In the genomic region with DNA sequence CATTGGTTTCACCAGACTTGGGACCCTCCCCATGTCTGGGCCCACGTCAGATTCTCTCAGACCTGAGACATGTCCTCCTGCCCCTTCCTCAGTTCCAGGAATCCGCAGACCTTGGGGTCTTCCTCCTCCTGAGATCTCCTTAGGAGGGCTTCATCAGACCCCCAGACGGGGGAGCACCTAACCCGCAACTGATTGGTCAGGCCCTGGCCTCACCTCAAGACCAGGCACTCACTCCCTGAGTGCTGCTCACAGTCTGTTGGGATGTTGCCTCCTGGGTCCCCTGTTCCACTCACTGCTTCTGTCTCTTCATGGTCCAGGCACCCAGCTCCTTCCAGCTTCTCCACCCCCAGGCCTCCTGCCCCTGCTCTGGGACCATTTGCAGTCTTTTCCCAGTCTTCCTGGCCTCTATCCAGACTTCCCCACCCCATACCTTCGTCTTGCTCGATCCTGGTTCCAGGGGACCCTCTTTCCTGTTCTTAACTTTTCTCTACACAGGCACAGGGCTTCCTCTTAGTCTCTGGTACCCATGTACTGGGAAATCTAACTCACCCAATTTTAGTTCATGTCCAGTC, we compare ENCODE assay signal across 1 cellular context.
TF ChIP-seq lines count a peak whose summit lies in the region.

No MANE protein-coding gene starts in this region.

TF ChIP-seq in WTC11, 78 proteins besides CTCF, POLR2A, EP300 and RAD21 (continued from another document):
- TF ChIP-seq FOXP4 (CRISPR knock-in tag; IDR thresholded peaks at IDR 0.05) (no peak), ETV6 (CRISPR knock-in tag; IDR thresholded peaks at IDR 0.05) (no peak), EMX1 (CRISPR knock-in tag; IDR thresholded peaks at IDR 0.05) (no peak), ZNF219 (CRISPR knock-in tag; IDR thresholded peaks at IDR 0.05; ENCODE audit: borderline replicate concordance) (no peak), RELA (CRISPR knock-in tag; IDR thresholded peaks at IDR 0.05; ENCODE audit: borderline replicate concordance) (no peak), TCF7 (CRISPR knock-in tag; IDR thresholded peaks at IDR 0.05; ENCODE audit: low read depth) (no peak), TEAD4 (CRISPR knock-in tag; IDR thresholded peaks at IDR 0.05) (no peak), TEAD1 (CRISPR knock-in tag; IDR thresholded peaks at IDR 0.05) (no peak), IRF1 (CRISPR knock-in tag; IDR thresholded peaks at IDR 0.05) (no peak), NR2C2 (CRISPR knock-in tag; IDR thresholded peaks at IDR 0.05) (no peak), ZNF121 (CRISPR knock-in tag; IDR thresholded peaks at IDR 0.05) (no peak), ZNF396 (CRISPR knock-in tag; IDR thresholded peaks at IDR 0.05; ENCODE audit: borderline replicate concordance) (no peak)
- TF ChIP-seq, protein P1, sequence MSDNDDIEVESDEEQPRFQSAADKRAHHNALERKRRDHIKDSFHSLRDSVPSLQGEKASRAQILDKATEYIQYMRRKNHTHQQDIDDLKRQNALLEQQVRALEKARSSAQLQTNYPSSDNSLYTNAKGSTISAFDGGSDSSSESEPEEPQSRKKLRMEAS (CRISPR knock-in tag; IDR thresholded peaks at IDR 0.05) = no peak
TF ChIP-seq in WTC11: peak in this region for 0.
